Comparison of ENCODE assay signal across 14 cellular contexts in genomic region chr3:134453631-134454030, GRCh38. TPM values are rescaled to one million over a fixed set of nuclear protein-coding genes. Genes with fewer than 3 reads are reported as not detected.
DNase-seq lines count a peak whose midpoint lies in the region; ATAC-seq and TF ChIP-seq lines count a peak whose summit lies in the region.
"Had no signal": no experiment of that assay in that cellular context is flagged by ENCODE, and none has a peak within 500 bp of the region (broad histone marks: within the 10 kb centered on the region; RNA-seq: fewer than 3 reads in every experiment).

No MANE protein-coding gene starts in this region.

- H3K9me3 ChIP-seq in DND-41 (ENCODE audit: insufficient read depth, low read length, severe bottlenecking), result no peaks in the 10 kb centered on the region
- H3K9me3 ChIP-seq in WERI-Rb-1 (ENCODE audit: severe bottlenecking), result no peaks in the 10 kb centered on the region

- H3K79me2 ChIP-seq in DND-41 (ENCODE audit: insufficient read depth, low read length), result no peaks in the 10 kb centered on the region

- no peaks in the 10 kb centered on the region for H3K36me3 Mint-ChIP-seq in HFFc6 (ENCODE audit: low read depth)
- no peaks in the 10 kb centered on the region for H3K36me3 Mint-ChIP-seq in activated naive CD8-positive, alpha-beta T cell treated with anti-CD3 and anti-CD28 coated beads for 36 hours
- H3K36me3 Mint-ChIP-seq: CD4-positive, CD25-positive, alpha-beta regulatory T cell; IgD-negative memory B cell had no signal

- H3K27me3 ChIP-seq in DND-41 (ENCODE audit: insufficient read depth, low read length, poor library complexity), result peaks cover 14% of the 10 kb centered on the region
- H3K27me3 ChIP-seq in WERI-Rb-1 (ENCODE audit: insufficient read depth, low read depth, severe bottlenecking), result no peaks in the 10 kb centered on the region

- ATAC-seq in DND-41 (ENCODE audit: insufficient read depth, low read depth), result no peak
- ATAC-seq: esophagus mucosa had no signal

- TF ChIP-seq CTCF in DND-41 (IDR thresholded peaks at IDR 0.05; ENCODE audit: borderline replicate concordance, extremely low read depth, low read length, poor library complexity, severe bottlenecking), result peak; percentile 27
- TF ChIP-seq CTCF in HFFc6 (IDR thresholded peaks at IDR 0.05), result peak; percentile 24; the same call in 1 of the 2 replicates
- TF ChIP-seq CTCF in WERI-Rb-1 (IDR thresholded peaks at IDR 0.05; ENCODE audit: low read depth, low read length), result peak; percentile 65

- H3K4me2 ChIP-seq in DND-41 (ENCODE audit: insufficient read depth, low read length), result no peak overlapping the region

- no peaks in the 10 kb centered on the region for H3K36me3 ChIP-seq in DND-41 (ENCODE audit: insufficient read depth, low read length)
- no peaks in the 10 kb centered on the region for H3K36me3 ChIP-seq in WERI-Rb-1

- no peaks in the 10 kb centered on the region for H3K9me3 Mint-ChIP-seq in HFFc6
- H3K9me3 Mint-ChIP-seq in activated naive CD8-positive, alpha-beta T cell treated with anti-CD3 and anti-CD28 coated beads for 36 hours, result no peaks in the 10 kb centered on the region
- H3K9me3 Mint-ChIP-seq: CD4-positive, CD25-positive, alpha-beta regulatory T cell; IgD-negative memory B cell had no signal

- peaks cover 52% of the 10 kb centered on the region for H3K4me1 Mint-ChIP-seq in HFFc6 (ENCODE audit: low read depth)
- no peaks in the 10 kb centered on the region for H3K4me1 Mint-ChIP-seq in activated naive CD8-positive, alpha-beta T cell treated with anti-CD3 and anti-CD28 coated beads for 36 hours
- H3K4me1 Mint-ChIP-seq: CD4-positive, CD25-positive, alpha-beta regulatory T cell had no signal

- no peaks in the 10 kb centered on the region; the same call in 1 of the 2 replicates for H3K27me3 Mint-ChIP-seq in HFFc6 (ENCODE audit: insufficient read depth)
- H3K27me3 Mint-ChIP-seq in activated naive CD8-positive, alpha-beta T cell treated with anti-CD3 and anti-CD28 coated beads for 36 hours, result peaks cover 3% of the 10 kb centered on the region

- no peak overlapping the region for H3K27ac Mint-ChIP-seq in HFFc6
- H3K27ac Mint-ChIP-seq in activated naive CD8-positive, alpha-beta T cell treated with anti-CD3 and anti-CD28 coated beads for 36 hours, result no peak overlapping the region
- H3K27ac Mint-ChIP-seq: CD4-positive, CD25-positive, alpha-beta regulatory T cell; IgD-negative memory B cell had no signal

- no peak overlapping the region for H3K9ac ChIP-seq in DND-41 (ENCODE audit: low read depth, low read length)

- no peak overlapping the region for H2AFZ ChIP-seq in DND-41 (ENCODE audit: low read depth, low read length)

- no peak overlapping the region for H3K4me3 Mint-ChIP-seq in HFFc6
- H3K4me3 Mint-ChIP-seq in activated naive CD8-positive, alpha-beta T cell treated with anti-CD3 and anti-CD28 coated beads for 36 hours, result no peak overlapping the region
- H3K4me3 Mint-ChIP-seq: CD4-positive, CD25-positive, alpha-beta regulatory T cell; IgD-negative memory B cell had no signal

- H3K4me3 ChIP-seq in DND-41 (ENCODE audit: low read depth in 1 of 2, low read length in 2 of 2) (no peak overlapping the region), WERI-Rb-1 (ENCODE audit: low read depth, low read length) (no peak overlapping the region)

- H3K27ac ChIP-seq in DND-41 (ENCODE audit: low read length), result no peak overlapping the region
- no peak overlapping the region for H3K27ac ChIP-seq in WERI-Rb-1
- H3K27ac ChIP-seq: VCaP had no signal

- DNase-seq in DND-41, result no peak
- DNase-seq in HFFc6, result no peak
- DNase-seq in WERI-Rb-1, result peak; percentile 69
- DNase-seq in iPS DF 4.7 (ENCODE audit: extremely low read depth, low spot score), result peak; percentile 75
- DNase-seq in activated naive CD8-positive, alpha-beta T cell treated with anti-CD3 and anti-CD28 coated beads for 36 hours, result no peak
- no peak for DNase-seq in activated effector memory CD4-positive, alpha-beta T cell treated with Interleukin-2 at 50 U/mL for 16 hours
- DNase-seq in anterior cingulate cortex (lab: John Stamatoyannopoulos, UW), result no peak
- DNase-seq in Ammon's horn (ENCODE audit: low spot score), result no peak
- DNase-seq: activated T-cell treated with anti-CD3 and anti-CD28 coated beads, Interleukin-2, amount 50 U/mL, for 1 hour; CD4-positive, CD25-positive, alpha-beta regulatory T cell; NCI-H2171 had no signal

- H3K4me1 ChIP-seq in DND-41 (ENCODE audit: insufficient read depth, low read length), result no peaks in the 10 kb centered on the region

- H4K20me1 ChIP-seq in DND-41 (ENCODE audit: insufficient read depth, low read length), result no peaks in the 10 kb centered on the region

RNA-seq across cellular contexts. Expression of gene ANAPC13, which starts 32.2 kb away (rescaled TPM):
- total RNA-seq in HFFc6 (2021; fragmentation: NEBNext Ultra II Directional; extraction: Animal tissue kit (Norgen Biotek cat#: 25700)), result 100 to 1,000 TPM; 123 to 152 (median 137) TPM
- 10 to 100 TPM; 33.5 to 34.3 TPM for total RNA-seq in activated naive CD8-positive, alpha-beta T cell treated with anti-CD3 and anti-CD28 coated beads for 36 hours

RNA-seq across cellular contexts. Expression of gene CEP63, which starts 32.2 kb away (rescaled TPM):
- 10 to 100 TPM; 17.3 to 23.3 (median 21.3) TPM for total RNA-seq in HFFc6 (2021; fragmentation: NEBNext Ultra II Directional; extraction: Animal tissue kit (Norgen Biotek cat#: 25700))
- total RNA-seq in activated naive CD8-positive, alpha-beta T cell treated with anti-CD3 and anti-CD28 coated beads for 36 hours, result 10 to 100 TPM; 21.8 to 22.0 TPM

Comparison
In these comparisons a context has a peak if more than half of its experiments do, and no peak if none do; other contexts are left out.
1. DNase-seq: peak in WERI-Rb-1 (single experiment) and iPS DF 4.7 (single experiment); none in DND-41 (single experiment), HFFc6 (single experiment), activated naive CD8-positive, alpha-beta T cell treated with anti-CD3 and anti-CD28 coated beads for 36 hours (single experiment), activated effector memory CD4-positive, alpha-beta T cell treated with Interleukin-2 at 50 U/mL for 16 hours (single experiment), anterior cingulate cortex (0 of 58) and Ammon's horn (single experiment).
2. Peak in every context shown above with its lines, with median percentiles within 50 percentile points of each other: CTCF ChIP-seq.